1 cellular context compared by ENCODE assay signal in genomic region chr1:183892351-183892793, GRCh38.
TF ChIP-seq lines count a peak whose summit lies in the region.

No MANE protein-coding gene starts in this region.

TF ChIP-seq in GM12878, 131 proteins besides CTCF, POLR2A, EP300 and RAD21 (continued from another document):
- TF ChIP-seq MAX (IDR thresholded peaks at IDR 0.05; ENCODE audit: low read depth, low read length) (no peak), HDAC6 (IDR thresholded peaks at IDR 0.05; ENCODE audit: unreplicated experiment) (no peak), NR2C2 (IDR thresholded peaks at IDR 0.05; ENCODE audit: borderline replicate concordance, control insufficient read depth, insufficient read length, low read depth) (no peak), ZBTB11 (CRISPR knock-in tag; IDR thresholded peaks at IDR 0.05) (no peak), PRDM15 (CRISPR knock-in tag; IDR thresholded peaks at IDR 0.05) (no peak), MXI1 (IDR thresholded peaks at IDR 0.05; ENCODE audit: low read depth, low read length) (no peak)
